Comparison of ENCODE assay signal across 9 cellular contexts in the genomic region with DNA sequence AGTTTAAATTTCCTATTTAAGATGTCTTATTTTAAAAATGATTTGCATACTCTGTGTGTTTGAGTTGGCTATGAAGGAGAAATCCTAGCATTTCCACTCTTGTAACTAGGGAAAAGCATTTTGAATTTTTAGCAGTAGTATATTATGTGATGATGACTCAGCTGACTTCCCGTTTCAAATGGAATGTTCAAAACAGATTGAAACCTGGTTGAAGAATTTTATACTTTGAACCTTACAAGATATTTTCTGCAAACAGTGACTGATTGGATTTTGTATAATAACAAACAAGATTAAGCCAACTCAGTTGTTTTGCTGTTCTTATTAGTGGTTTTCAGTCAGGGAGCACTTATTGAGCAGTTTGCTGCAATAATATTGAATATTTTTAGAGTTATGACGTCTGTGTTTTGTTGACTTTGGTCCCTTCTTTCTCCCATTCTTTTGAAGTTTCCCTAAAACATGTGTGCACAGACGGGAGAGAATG. TPM values are rescaled to one million over a fixed set of nuclear protein-coding genes. Genes with fewer than 3 reads are reported as not detected.
DNase-seq lines count a peak whose midpoint lies in the region; ATAC-seq, FAIRE-seq and TF ChIP-seq lines count a peak whose summit lies in the region.
"Had no signal": no experiment of that assay in that cellular context is flagged by ENCODE, and none has a peak within 500 bp of the region (broad histone marks: within the 10 kb centered on the region; RNA-seq: fewer than 3 reads in every experiment).

No MANE protein-coding gene starts in this region.

- H3K27me3 ChIP-seq in Karpas-422 (ENCODE audit: low read length), result no peaks in the 10 kb centered on the region
- no peaks in the 10 kb centered on the region for H3K27me3 ChIP-seq in muscle layer of colon (ENCODE audit: control insufficient read depth in 1 of 2, insufficient read depth in 2 of 2, low read length in 2 of 2)
- no peaks in the 10 kb centered on the region for H3K27me3 ChIP-seq in MM.1S (replicated peaks; ENCODE audit: insufficient read depth, low read length)

- H3K36me3 ChIP-seq in Karpas-422 (ENCODE audit: insufficient read depth, low read length), result peaks cover 47% of the 10 kb centered on the region
- H3K36me3 ChIP-seq in muscle layer of colon (ENCODE audit: insufficient read depth, low read length), result peaks cover 2% of the 10 kb centered on the region
- H3K36me3 ChIP-seq in MM.1S (replicated peaks; ENCODE audit: insufficient read depth, low read length), result peaks cover 10% of the 10 kb centered on the region; the same call in 1 of the 2 replicates

- ATAC-seq in HG03045 (IDR thresholded peaks at IDR 0.05; ENCODE audit: unreplicated experiment) (no peak), HG02840 (IDR thresholded peaks at IDR 0.05; ENCODE audit: low FRiP score, unreplicated experiment) (no peak)
- ATAC-seq: stimulated activated naive CD8-positive, alpha-beta T cell treated with anti-CD3 and anti-CD28 coated beads, Interleukin-15, amount 100 ng/mL, for 72 hours had no signal

- H3K4me2 ChIP-seq in Karpas-422 (ENCODE audit: low read depth, low read length, poor library complexity, severe bottlenecking) (peak overlapping the region; percentile 24), MM.1S (ENCODE audit: low read depth, low read length) (no peak overlapping the region)

- H3K9ac ChIP-seq in Karpas-422 (ENCODE audit: low read length) (no peak overlapping the region), muscle layer of colon (ENCODE audit: low read length) (no peak overlapping the region), MM.1S (ENCODE audit: low read length) (no peak overlapping the region)

- peaks cover 55% of the 10 kb centered on the region for H3K4me1 ChIP-seq in Karpas-422 (ENCODE audit: low read length)
- H3K4me1 ChIP-seq in muscle layer of colon (ENCODE audit: insufficient read depth, low read length), result peaks cover 86% of the 10 kb centered on the region
- peaks cover 4% of the 10 kb centered on the region; the same call in 1 of the 2 replicates for H3K4me1 ChIP-seq in MM.1S (ENCODE audit: low read length)

- no peak overlapping the region for H2AFZ ChIP-seq in Karpas-422 (ENCODE audit: low read length)
- H2AFZ ChIP-seq in MM.1S (ENCODE audit: low read length), result no peak overlapping the region

- no peak for DNase-seq in Karpas-422
- DNase-seq in choroid plexus epithelial cell (ENCODE audit: low read depth), result peak; percentile 72
- no peak for DNase-seq in hippocampal formation (lab: John Stamatoyannopoulos, UW)
- DNase-seq in MM.1S, result no peak
- DNase-seq: stimulated activated naive CD8-positive, alpha-beta T cell treated with anti-CD3 and anti-CD28 coated beads, Interleukin-15, amount 100 ng/mL, for 72 hours had no signal

- H3K9me3 ChIP-seq in Karpas-422 (ENCODE audit: low read length), result no peaks in the 10 kb centered on the region
- H3K9me3 ChIP-seq in muscle layer of colon (ENCODE audit: low read length), result no peaks in the 10 kb centered on the region
- no peaks in the 10 kb centered on the region for H3K9me3 ChIP-seq in MM.1S (replicated peaks; ENCODE audit: insufficient read depth, low read length)

- H3F3A ChIP-seq in MM.1S (ENCODE audit: insufficient read depth, low read length), result no peaks in the 10 kb centered on the region

- H3K9me2 ChIP-seq in Karpas-422 (replicated peaks; ENCODE audit: insufficient read depth, low read length), result no peaks in the 10 kb centered on the region
- no peaks in the 10 kb centered on the region for H3K9me2 ChIP-seq in MM.1S (replicated peaks; ENCODE audit: insufficient read depth, low read length)

- no peak for TF ChIP-seq CTCF in choroid plexus epithelial cell (conservative IDR thresholded peaks at IDR 0.05; ENCODE audit: low read depth, low read length)
- no peak for TF ChIP-seq CTCF in MM.1S (IDR thresholded peaks at IDR 0.05; ENCODE audit: low read length)

- H3K79me2 ChIP-seq in Karpas-422 (ENCODE audit: low read length) (peaks cover 100% of the 10 kb centered on the region), MM.1S (ENCODE audit: low read length) (peaks cover 100% of the 10 kb centered on the region)

- H3K27ac ChIP-seq in Karpas-422 (ENCODE audit: low read length), result peak overlapping the region; percentile 56
- peak overlapping the region; percentile 28 for H3K27ac ChIP-seq in muscle layer of colon (ENCODE audit: low read depth, low read length)
- no peak overlapping the region for H3K27ac ChIP-seq in MM.1S (ENCODE audit: low read length)

- peaks cover 35% of the 10 kb centered on the region for H4K20me1 ChIP-seq in Karpas-422 (ENCODE audit: insufficient read depth, low read depth, low read length)
- peaks cover 59% of the 10 kb centered on the region for H4K20me1 ChIP-seq in MM.1S (ENCODE audit: insufficient read depth, low read length)

- H3K4me3 ChIP-seq in Karpas-422 (ENCODE audit: low read length) (no peak overlapping the region), choroid plexus epithelial cell (ENCODE audit: low read depth, low read length) (no peak overlapping the region), muscle layer of colon (ENCODE audit: low read depth in 1 of 2, low read length in 2 of 2) (no peak overlapping the region), MM.1S (ENCODE audit: low read length) (no peak overlapping the region)

- FAIRE-seq in A204.1 (lab: Jason Lieb, UNC), result peak; percentile 82

RNA-seq across cellular contexts. Expression of a gene that starts 8.0 kb away (rescaled TPM):
- total RNA-seq in Karpas-422 (2014; rRNA removed; shearing (Covaris generic); ENCODE audit: low replicate concordance), result 27.2 and 72.4 TPM in 2 replicates
